ENCODE assay signal across 8 cellular contexts in the genomic region with DNA sequence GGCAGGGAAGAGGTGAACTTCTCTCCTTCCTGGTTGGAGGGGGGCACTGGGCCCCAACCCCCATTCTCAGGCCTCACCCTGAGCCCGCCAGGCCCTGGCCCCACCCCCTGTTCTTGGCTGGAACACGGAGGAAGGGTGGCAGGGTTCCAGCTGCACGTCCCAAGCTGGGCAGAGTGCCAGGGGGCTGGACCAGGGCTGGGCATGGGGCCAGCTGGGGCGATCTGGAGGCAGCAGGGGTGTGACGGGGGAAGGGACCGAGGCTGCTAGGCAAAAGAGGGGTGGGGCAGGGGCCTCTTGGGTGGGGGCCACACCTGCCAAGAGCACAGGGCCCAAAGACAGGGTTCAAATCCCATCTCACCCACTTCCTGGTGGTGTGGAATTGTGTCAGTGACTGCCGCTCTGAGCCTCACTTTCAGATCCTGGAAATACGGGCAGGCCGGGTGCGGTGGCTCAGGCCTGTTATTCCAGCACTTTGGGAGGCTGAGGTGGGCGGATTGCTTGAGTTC. TPM values are rescaled to one million over a fixed set of nuclear protein-coding genes. Genes with fewer than 3 reads are reported as not detected.
DNase-seq lines count a peak whose midpoint lies in the region; ATAC-seq lines count a peak whose summit lies in the region.

No MANE protein-coding gene starts in this region.

- H3K4me1 Mint-ChIP-seq in activated naive CD4-positive, alpha-beta T cell treated with anti-CD3 and anti-CD28 coated beads for 36 hours (ENCODE audit: low read depth), result peaks cover 5% of the 10 kb centered on the region

- intact Hi-C loops in activated naive CD4-positive, alpha-beta T cell treated with anti-CD3 and anti-CD28 coated beads for 36 hours (cut with micrococcal nuclease), result no loop called here

- ATAC-seq in GM21737 (IDR thresholded peaks at IDR 0.05; ENCODE audit: unreplicated experiment), result no peak

- DNase-seq in GDM1 (lab: John Stamatoyannopoulos, UW) (peak; percentile 3), NCI-H2227 treated with DMSO at 0.1 percent for 48 hours (lab: John Stamatoyannopoulos, UW) (peak; percentile 83), T47D (ENCODE audit: low read depth in 1 of 2, low spot score in 1 of 2) (peak; percentile 72 to 75), iris pigment epithelial cell (ENCODE audit: low read depth) (peak; percentile 90), stromal cell of bone marrow (ENCODE audit: low read depth) (peak; percentile 30)
- no peak for DNase-seq in stimulated activated naive CD4-positive, alpha-beta T cell (lab: John Stamatoyannopoulos, UW)
- DNase-seq in activated naive CD4-positive, alpha-beta T cell treated with anti-CD3 and anti-CD28 coated beads for 36 hours, result no peak

- H3K27me3 Mint-ChIP-seq in activated naive CD4-positive, alpha-beta T cell treated with anti-CD3 and anti-CD28 coated beads for 36 hours (ENCODE audit: low read depth), result peaks cover 27% of the 10 kb centered on the region

- H3K4me3 Mint-ChIP-seq in activated naive CD4-positive, alpha-beta T cell treated with anti-CD3 and anti-CD28 coated beads for 36 hours, result no peak overlapping the region

- CTCF ChIA-PET in activated naive CD4-positive, alpha-beta T cell treated with anti-CD3 and anti-CD28 coated beads for 36 hours (lab: Charles Lee), result interaction anchor here (1.3 kb wide), 1 partner anchor 34 kb away, joined by 7 read pairs; no protein-coding TSS in a partner anchor

- in situ Hi-C loops in T47D (cut with HindIII; ENCODE audit: low pct_unique_long_range_greater_than_20kb, low sequenced_read_pairs), result no loop called here

- no peaks in the 10 kb centered on the region for H3K36me3 Mint-ChIP-seq in activated naive CD4-positive, alpha-beta T cell treated with anti-CD3 and anti-CD28 coated beads for 36 hours (ENCODE audit: low read depth)

- H3K27ac Mint-ChIP-seq in activated naive CD4-positive, alpha-beta T cell treated with anti-CD3 and anti-CD28 coated beads for 36 hours, result no peak overlapping the region

- H3K9me3 Mint-ChIP-seq in activated naive CD4-positive, alpha-beta T cell treated with anti-CD3 and anti-CD28 coated beads for 36 hours, result no peaks in the 10 kb centered on the region

RNA-seq across cellular contexts. Expression of a gene that starts 2.2 kb away (rescaled TPM):
- total RNA-seq in activated naive CD4-positive, alpha-beta T cell treated with anti-CD3 and anti-CD28 coated beads for 36 hours, result not detected

RNA-seq across cellular contexts. Expression of a gene that starts 47.8 kb away (rescaled TPM):
- total RNA-seq in activated naive CD4-positive, alpha-beta T cell treated with anti-CD3 and anti-CD28 coated beads for 36 hours, result 10 to 100 TPM; 87.4 to 89.2 TPM

Comparison
In these comparisons a context has a peak if more than half of its experiments do, and no peak if none do; other contexts are left out.
1. DNase-seq: peak in GDM1 (single experiment), NCI-H2227 treated with DMSO at 0.1 percent for 48 hours (single experiment), T47D (2 of 2), iris pigment epithelial cell (single experiment) and stromal cell of bone marrow (single experiment); none in stimulated activated naive CD4-positive, alpha-beta T cell (0 of 6) and activated naive CD4-positive, alpha-beta T cell treated with anti-CD3 and anti-CD28 coated beads for 36 hours (single experiment).